In the genomic region with DNA sequence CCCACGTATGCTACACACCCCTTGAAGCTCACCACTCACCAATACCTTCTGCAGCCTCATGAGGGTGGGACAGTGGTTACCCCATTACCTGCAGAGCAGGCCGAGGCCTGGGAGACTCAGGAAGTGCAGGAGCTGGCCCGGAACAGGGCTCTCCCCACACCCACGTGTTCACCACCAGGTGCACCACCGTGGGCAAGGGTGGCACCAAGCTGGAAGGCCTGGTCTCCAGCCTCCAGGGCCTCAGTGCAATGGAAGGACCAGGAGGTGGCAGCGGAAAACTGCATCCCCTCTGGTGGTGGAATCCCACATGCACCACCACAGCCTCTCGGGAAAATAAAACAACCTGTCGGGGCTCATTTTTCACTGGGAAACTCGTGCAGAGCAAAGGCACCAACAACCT, we compare ENCODE assay signal across 20 cellular contexts. TPM values are rescaled to one million over a fixed set of nuclear protein-coding genes. Genes with fewer than 3 reads are reported as not detected.
DNase-seq lines count a peak whose midpoint lies in the region; ATAC-seq and TF ChIP-seq lines count a peak whose summit lies in the region.
"Had no signal": no experiment of that assay in that cellular context is flagged by ENCODE, and none has a peak within 500 bp of the region (broad histone marks: within the 10 kb centered on the region; RNA-seq: fewer than 3 reads in every experiment).

No MANE protein-coding gene starts in this region.

- peak overlapping the region; percentile 65 for H3K9ac ChIP-seq in adipocyte (ENCODE audit: low read length)

- no peaks in the 10 kb centered on the region for H3K36me3 Mint-ChIP-seq in naive thymus-derived CD8-positive, alpha-beta T cell
- peaks cover 5% of the 10 kb centered on the region for H3K36me3 Mint-ChIP-seq in activated naive CD4-positive, alpha-beta T cell treated with anti-CD3 and anti-CD28 coated beads, Interleukin-2, amount 10 ng/mL, durations not matched to agents 7 days and 5 days

- H3K4me1 ChIP-seq in ACC112 (ENCODE audit: control insufficient read depth, insufficient read depth, low read length, unreplicated experiment) (peaks cover 17% of the 10 kb centered on the region), adipocyte (ENCODE audit: control insufficient read depth, insufficient read depth, low read length) (peaks cover 43% of the 10 kb centered on the region)

- peaks cover 47 to 91% (median 91%) of the 10 kb centered on the region in 4 donors for H3K4me1 Mint-ChIP-seq in naive thymus-derived CD8-positive, alpha-beta T cell
- H3K4me1 Mint-ChIP-seq in activated naive CD4-positive, alpha-beta T cell treated with anti-CD3 and anti-CD28 coated beads, Interleukin-2, amount 10 ng/mL, durations not matched to agents 7 days and 5 days: peaks cover 40% of the 10 kb centered on the region

- no peaks in the 10 kb centered on the region for H3K36me3 ChIP-seq in ACC112 (ENCODE audit: insufficient read depth, low read length)
- H3K36me3 ChIP-seq in adipocyte (ENCODE audit: control insufficient read depth, insufficient read depth, low read length, severe bottlenecking): no peaks in the 10 kb centered on the region
- H3K36me3 ChIP-seq: cardiac muscle cell, SJSA1 had no signal

- H3K79me2 ChIP-seq in ACC112 (ENCODE audit: control insufficient read depth, insufficient read depth, low read length, unreplicated experiment): no peaks in the 10 kb centered on the region

- H3K27ac ChIP-seq in ACC112 (ENCODE audit: low read depth, low read length): peak overlapping the region; percentile 19; the same call in 1 of the 2 replicates
- H3K27ac ChIP-seq: cardiac muscle cell, SJSA1 had no signal

- peak overlapping the region; percentile 25 to 82 (median 63) for H3K4me3 Mint-ChIP-seq in naive thymus-derived CD8-positive, alpha-beta T cell
- H3K4me3 Mint-ChIP-seq in activated naive CD4-positive, alpha-beta T cell treated with anti-CD3 and anti-CD28 coated beads, Interleukin-2, amount 10 ng/mL, durations not matched to agents 7 days and 5 days: no peak overlapping the region
- H3K4me3 Mint-ChIP-seq: nephron progenitor cell; stimulated activated effector memory CD8-positive, alpha-beta T cell treated with anti-CD3 and anti-CD28 coated beads, Interleukin-12 subunit alpha, Interleukin-12 subunit beta, amount 100 ng/mL, for 72 hours; WTC11 had no signal

- ATAC-seq in naive thymus-derived CD8-positive, alpha-beta T cell: peak in 1 of 2 donors; percentile 38
- ATAC-seq in HG03571 (IDR thresholded peaks at IDR 0.05; ENCODE audit: unreplicated experiment): no peak
- ATAC-seq: stimulated activated effector memory CD8-positive, alpha-beta T cell treated with anti-CD3 and anti-CD28 coated beads, Interleukin-12 subunit alpha, Interleukin-12 subunit beta, amount 100 ng/mL, for 72 hours; WTC11 had no signal

- DNase-seq in ELR (ENCODE audit: low read depth): peak; percentile 12
- DNase-seq in adipocyte (ENCODE audit: low read depth): peak; percentile 16
- DNase-seq in naive thymus-derived CD8-positive, alpha-beta T cell: no peak
- DNase-seq in erythroblast (lab: John Stamatoyannopoulos, UW): no peak
- no peak for DNase-seq in activated naive CD4-positive, alpha-beta T cell treated with anti-CD3 and anti-CD28 coated beads, Interleukin-2, amount 10 ng/mL, durations not matched to agents 7 days and 5 days
- DNase-seq in central memory CD4-positive, alpha-beta T cell: no peak
- DNase-seq: Caco-2, islet precursor cell, mammary epithelial cell, NCI-H1436 treated with DMSO at 0.1 percent for 48 hours, NCI-H774, nephron progenitor cell, T-helper 2 cell, trophoblast cell had no signal

- H3K9me3 ChIP-seq in adipocyte (ENCODE audit: control insufficient read depth, low read length): no peaks in the 10 kb centered on the region
- H3K9me3 ChIP-seq: Caco-2, SJSA1 had no signal

- no peaks in the 10 kb centered on the region for H3K9me3 Mint-ChIP-seq in naive thymus-derived CD8-positive, alpha-beta T cell
- no peaks in the 10 kb centered on the region for H3K9me3 Mint-ChIP-seq in activated naive CD4-positive, alpha-beta T cell treated with anti-CD3 and anti-CD28 coated beads, Interleukin-2, amount 10 ng/mL, durations not matched to agents 7 days and 5 days
- H3K9me3 Mint-ChIP-seq: nephron progenitor cell; stimulated activated effector memory CD8-positive, alpha-beta T cell treated with anti-CD3 and anti-CD28 coated beads, Interleukin-12 subunit alpha, Interleukin-12 subunit beta, amount 100 ng/mL, for 72 hours; WTC11 had no signal

- POLR2A ChIA-PET in naive thymus-derived CD8-positive, alpha-beta T cell (lab: Charles Lee): interaction anchor here (1.2 to 5.1 kb wide), 4 partner anchors 13 to 35 kb away, joined by 5 to 41 read pairs (median 18); no protein-coding TSS in a partner anchor

- H3K27me3 ChIP-seq in ACC112 (ENCODE audit: insufficient read depth, low read length): no peaks in the 10 kb centered on the region
- H3K27me3 ChIP-seq in adipocyte (replicated peaks; ENCODE audit: control insufficient read depth, insufficient read depth, low read length): no peaks in the 10 kb centered on the region
- H3K27me3 ChIP-seq: cardiac muscle cell, SJSA1 had no signal

- no peaks in the 10 kb centered on the region for H3K27me3 Mint-ChIP-seq in naive thymus-derived CD8-positive, alpha-beta T cell
- no peaks in the 10 kb centered on the region for H3K27me3 Mint-ChIP-seq in activated naive CD4-positive, alpha-beta T cell treated with anti-CD3 and anti-CD28 coated beads, Interleukin-2, amount 10 ng/mL, durations not matched to agents 7 days and 5 days

- TF ChIP-seq POLR2A in erythroblast (IDR thresholded peaks at IDR 0.05; ENCODE audit: low read length): no peak

- H3K27ac Mint-ChIP-seq in naive thymus-derived CD8-positive, alpha-beta T cell: peak overlapping the region; percentile 50 to 95 (median 86)
- no peak overlapping the region for H3K27ac Mint-ChIP-seq in activated naive CD4-positive, alpha-beta T cell treated with anti-CD3 and anti-CD28 coated beads, Interleukin-2, amount 10 ng/mL, durations not matched to agents 7 days and 5 days
- H3K27ac Mint-ChIP-seq: nephron progenitor cell had no signal

- CTCF ChIA-PET in activated naive CD4-positive, alpha-beta T cell treated with anti-CD3 and anti-CD28 coated beads, Interleukin-2, amount 10 ng/mL, durations not matched to agents 7 days and 5 days (lab: Charles Lee): no interaction called here

- H3K4me3 ChIP-seq in ACC112 (ENCODE audit: low read depth, low read length) (no peak overlapping the region), adipocyte (ENCODE audit: low read length) (peak overlapping the region; percentile 49)
- H3K4me3 ChIP-seq: cardiac muscle cell, SJSA1 had no signal

- no peak overlapping the region for H2AFZ ChIP-seq in ACC112 (ENCODE audit: low read length, unreplicated experiment)

RNA-seq across cellular contexts. Expression of a gene that starts 36.4 kb away (rescaled TPM):
- total RNA-seq in naive thymus-derived CD8-positive, alpha-beta T cell: 10 to 100 TPM; 33.1 to 34.6 TPM
- polyA plus RNA-seq in naive thymus-derived CD8-positive, alpha-beta T cell: 10 to 100 TPM; 25.3 to 41.1 (median 32.5) TPM

Comparison
In these comparisons a context has a peak if more than half of its experiments do, and no peak if none do; other contexts are left out.
1. DNase-seq: peak in ELR (single experiment) and adipocyte (single experiment); none in naive thymus-derived CD8-positive, alpha-beta T cell (0 of 10), erythroblast (0 of 2), activated naive CD4-positive, alpha-beta T cell treated with anti-CD3 and anti-CD28 coated beads, Interleukin-2, amount 10 ng/mL, durations not matched to agents 7 days and 5 days (single experiment) and central memory CD4-positive, alpha-beta T cell (single experiment).